Comparison of ENCODE assay signal across 25 cellular contexts in the genomic region with DNA sequence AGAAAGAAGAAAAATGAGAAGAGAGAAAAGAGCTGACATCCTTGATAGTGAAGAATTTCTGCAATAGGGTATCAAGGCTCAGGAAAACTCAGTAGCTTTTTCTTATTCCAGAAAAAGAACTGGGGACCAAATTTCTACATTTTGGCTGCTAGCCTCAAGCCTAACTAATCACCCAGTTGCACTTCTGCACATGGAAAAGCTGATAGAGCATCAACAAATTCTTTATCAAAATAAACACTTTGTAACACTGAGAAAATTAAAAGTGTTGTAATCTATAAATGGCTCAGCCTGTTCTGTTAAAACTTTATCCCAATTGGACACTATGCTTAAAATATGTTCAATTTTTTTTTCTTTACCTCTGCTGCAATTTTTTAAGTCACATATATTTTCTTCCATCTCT.
"Had no signal": no experiment of that assay in that cellular context is flagged by ENCODE, and none has a peak within 500 bp of the region (broad histone marks: within the 10 kb centered on the region; RNA-seq: fewer than 3 reads in every experiment).

No MANE protein-coding gene starts in this region.

- DNase-seq: hippocampal formation; immature natural killer cell; kidney; left colon; left lung; lower lobe of right lung; mammary epithelial cell; mesenchymal stem cell; naive thymus-derived CD8-positive, alpha-beta T cell; nucleus accumbens; pancreas; posterior cingulate gyrus; retina; right cardiac atrium; stimulated activated CD4-positive, alpha-beta T cell treated with anti-CD3 and anti-CD28 coated beads, Interleukin-4, amount 100 ng/mL, for 24 hours; stimulated activated naive CD4-positive, alpha-beta T cell; tibial artery; trophoblast cell; uterus had no signal

- ATAC-seq: left colon; left lung; lower lobe of right lung; naive thymus-derived CD8-positive, alpha-beta T cell; pancreas; right cardiac atrium; sciatic nerve; stimulated activated effector memory CD8-positive, alpha-beta T cell treated with anti-CD3 and anti-CD28 coated beads, Interleukin-12 subunit alpha, Interleukin-12 subunit beta, amount 100 ng/mL, for 72 hours had no signal

- H3K4me3 ChIP-seq: left lung, lower lobe of right lung, pancreas, prostate gland, skin epidermis, suprapubic skin, thoracic aorta, tibial artery, uterus had no signal

- H3K9me3 ChIP-seq: left lung, lower lobe of right lung, pancreas, prostate gland, suprapubic skin, thoracic aorta, tibial artery, uterus had no signal

- H3K36me3 ChIP-seq: left lung, lower lobe of right lung, pancreas, prostate gland, suprapubic skin, thoracic aorta, tibial artery, uterus had no signal

- H3K27me3 ChIP-seq: left lung, pancreas, suprapubic skin, tibial artery, uterus had no signal

- H3K4me1 ChIP-seq: left lung, lower lobe of right lung, pancreas, prostate gland, suprapubic skin, uterus had no signal

- H3K27ac ChIP-seq: left lung, lower lobe of right lung, pancreas, prostate gland, skin epidermis, suprapubic skin, thoracic aorta, tibial artery, uterus had no signal
